In genomic region chr17:71023631-71024030, GRCh38 we compare ENCODE assay signal across 13 cellular contexts.
DNase-seq lines count a peak whose midpoint lies in the region; ATAC-seq lines count a peak whose summit lies in the region.
"Had no signal": no experiment of that assay in that cellular context is flagged by ENCODE, and none has a peak within 500 bp of the region (broad histone marks: within the 10 kb centered on the region; RNA-seq: fewer than 3 reads in every experiment).

No MANE protein-coding gene starts in this region.

- POLR2A ChIA-PET in activated CD4-positive, alpha-beta T cell treated with anti-CD3 and anti-CD28 coated beads for 36 hours (lab: Charles Lee): no interaction called here

- no peak overlapping the region for H3K27ac Mint-ChIP-seq in activated CD4-positive, alpha-beta T cell treated with anti-CD3 and anti-CD28 coated beads for 36 hours
- H3K27ac Mint-ChIP-seq: activated naive CD4-positive, alpha-beta T cell treated with anti-CD3 and anti-CD28 coated beads for 36 hours; dendritic cell treated with granulocyte-macrophage colony-stimulating factor and Interleukin-4, amounts not matched to agents 40 ng/mL and 50 ng/mL, for 4 days had no signal

- no peaks in the 10 kb centered on the region for H3K27me3 Mint-ChIP-seq in activated CD4-positive, alpha-beta T cell treated with anti-CD3 and anti-CD28 coated beads for 36 hours
- H3K27me3 Mint-ChIP-seq: dendritic cell treated with granulocyte-macrophage colony-stimulating factor and Interleukin-4, amounts not matched to agents 40 ng/mL and 50 ng/mL, for 4 days had no signal

- no peaks in the 10 kb centered on the region for H3K4me1 Mint-ChIP-seq in activated CD4-positive, alpha-beta T cell treated with anti-CD3 and anti-CD28 coated beads for 36 hours

- H3K36me3 Mint-ChIP-seq in activated CD4-positive, alpha-beta T cell treated with anti-CD3 and anti-CD28 coated beads for 36 hours (ENCODE audit: low read depth): no peaks in the 10 kb centered on the region

- CTCF ChIA-PET in activated CD4-positive, alpha-beta T cell treated with anti-CD3 and anti-CD28 coated beads for 36 hours (lab: Charles Lee): interaction anchor here (0.7 kb wide), 1 partner anchor 60 kb away, joined by 3 read pairs; no protein-coding TSS in a partner anchor

- peaks cover 3% of the 10 kb centered on the region for H3K9me3 Mint-ChIP-seq in activated CD4-positive, alpha-beta T cell treated with anti-CD3 and anti-CD28 coated beads for 36 hours (ENCODE audit: low read depth)
- H3K9me3 Mint-ChIP-seq: activated naive CD4-positive, alpha-beta T cell treated with anti-CD3 and anti-CD28 coated beads for 36 hours; dendritic cell treated with granulocyte-macrophage colony-stimulating factor and Interleukin-4, amounts not matched to agents 40 ng/mL and 50 ng/mL, for 4 days had no signal

- intact Hi-C loops in activated CD4-positive, alpha-beta T cell treated with anti-CD3 and anti-CD28 coated beads for 36 hours (cut with DNase I, micrococcal nuclease): no loop called here

- DNase-seq in DMS153 treated with DMSO at 0.1 percent for 48 hours (lab: John Stamatoyannopoulos, UW; ENCODE audit: unreplicated experiment) (peak; percentile 4), NCI-H1417 treated with DMSO at 0.1 percent for 48 hours (lab: John Stamatoyannopoulos, UW) (peak; percentile 60), RPMI7951 (ENCODE audit: low read depth) (peak; percentile 24), myocyte (ENCODE audit: low read depth) (peak; percentile 39), Ammon's horn (ENCODE audit: low spot score) (no peak)
- no peak for DNase-seq in stimulated activated naive CD4-positive, alpha-beta T cell (lab: John Stamatoyannopoulos, UW)
- DNase-seq in activated CD4-positive, alpha-beta T cell treated with anti-CD3 and anti-CD28 coated beads for 36 hours: no peak
- DNase-seq: activated naive CD4-positive, alpha-beta T cell treated with anti-CD3 and anti-CD28 coated beads for 36 hours; lower lobe of right lung; NCI-H187 treated with DMSO at 0.1 percent for 48 hours; pancreas had no signal

- ATAC-seq in GM19328 (IDR thresholded peaks at IDR 0.05; ENCODE audit: unreplicated experiment): no peak
- no peak for ATAC-seq in activated CD4-positive, alpha-beta T cell treated with anti-CD3 and anti-CD28 coated beads for 36 hours
- ATAC-seq: lower lobe of right lung, pancreas had no signal

- no peak overlapping the region for H3K4me3 Mint-ChIP-seq in activated CD4-positive, alpha-beta T cell treated with anti-CD3 and anti-CD28 coated beads for 36 hours
- H3K4me3 Mint-ChIP-seq: activated naive CD4-positive, alpha-beta T cell treated with anti-CD3 and anti-CD28 coated beads for 36 hours; dendritic cell treated with granulocyte-macrophage colony-stimulating factor and Interleukin-4, amounts not matched to agents 40 ng/mL and 50 ng/mL, for 4 days had no signal

Comparison
In these comparisons a context has a peak if more than half of its experiments do, and no peak if none do; other contexts are left out.
1. DNase-seq: peak in DMS153 treated with DMSO at 0.1 percent for 48 hours (single experiment), NCI-H1417 treated with DMSO at 0.1 percent for 48 hours (single experiment), RPMI7951 (single experiment) and myocyte (single experiment); none in stimulated activated naive CD4-positive, alpha-beta T cell (0 of 6), Ammon's horn (single experiment) and activated CD4-positive, alpha-beta T cell treated with anti-CD3 and anti-CD28 coated beads for 36 hours (single experiment).